ENCODE assay signal across 15 cellular contexts in genomic region chr18:37298816-37299215, GRCh38.
DNase-seq lines count a peak whose midpoint lies in the region; ATAC-seq and TF ChIP-seq lines count a peak whose summit lies in the region.
"Had no signal": no experiment of that assay in that cellular context is flagged by ENCODE, and none has a peak within 500 bp of the region (broad histone marks: within the 10 kb centered on the region; RNA-seq: fewer than 3 reads in every experiment).

No MANE protein-coding gene starts in this region.

- WGBS in GM23248 (ENCODE audit: low coverage in 1 of 2, low lambda C conversion rate in 2 of 2, missing lambda C conversion rate in 2 of 2), 2 experiments = 89 to 90% methylated on average over 6 of the region's 6 CpGs
- WGBS in mesendoderm (ENCODE audit: extremely low coverage, insufficient coverage, low lambda C conversion rate) = no CpG with 5 or more reads among the region's 6 CpGs

- no peak overlapping the region for H2BK5ac ChIP-seq in mesendoderm (ENCODE audit: low read length)

- no peak overlapping the region for H2AFZ ChIP-seq in GM23248
- H2AFZ ChIP-seq in neural progenitor cell (replicated peaks) = peak overlapping the region; percentile 17

- H3F3A ChIP-seq in GM23248 (ENCODE audit: insufficient read depth) = no peaks in the 10 kb centered on the region
- H3F3A ChIP-seq in neural progenitor cell (ENCODE audit: low read depth) = no peaks in the 10 kb centered on the region

- peaks cover 29% of the 10 kb centered on the region for H3K4me1 ChIP-seq in BLaER1
- peaks cover 6% of the 10 kb centered on the region for H3K4me1 ChIP-seq in GM23248 (ENCODE audit: insufficient read depth)
- peaks cover 18% of the 10 kb centered on the region for H3K4me1 ChIP-seq in neural progenitor cell
- H3K4me1 ChIP-seq in mesendoderm (ENCODE audit: control insufficient read depth, low read depth, low read length) = no peaks in the 10 kb centered on the region

- H3K4me1 Mint-ChIP-seq in brain (peaks cover 76% of the 10 kb centered on the region), neural progenitor cell (peaks cover 41% of the 10 kb centered on the region)
- H3K4me1 Mint-ChIP-seq: activated T-helper 17 cell treated with anti-CD3 and anti-CD28 coated beads, Interleukin-2, amount 50 U/mL, for 72 hours; memory B cell had no signal

- H3K27ac Mint-ChIP-seq in brain = peak overlapping the region; percentile 91 to 96 (median 94)
- H3K27ac Mint-ChIP-seq in neural progenitor cell = peak overlapping the region; percentile 71
- H3K27ac Mint-ChIP-seq: activated T-helper 17 cell treated with anti-CD3 and anti-CD28 coated beads, Interleukin-2, amount 50 U/mL, for 72 hours; memory B cell had no signal

- H3K79me2 ChIP-seq in GM23248 (ENCODE audit: insufficient read depth) = no peaks in the 10 kb centered on the region
- H3K79me2 ChIP-seq in neural progenitor cell (ENCODE audit: low read depth) = no peaks in the 10 kb centered on the region
- no peaks in the 10 kb centered on the region for H3K79me2 ChIP-seq in mesendoderm (ENCODE audit: control insufficient read depth, insufficient read depth, low read length)

- H4K20me1 ChIP-seq in BLaER1 = no peaks in the 10 kb centered on the region
- no peaks in the 10 kb centered on the region for H4K20me1 ChIP-seq in GM23248 (ENCODE audit: insufficient read depth)
- no peaks in the 10 kb centered on the region for H4K20me1 ChIP-seq in neural progenitor cell (ENCODE audit: low read depth)

- H2AK5ac ChIP-seq in mesendoderm (ENCODE audit: low read length) = no peak overlapping the region

- H3K9me3 ChIP-seq in BLaER1 = no peaks in the 10 kb centered on the region
- no peaks in the 10 kb centered on the region for H3K9me3 ChIP-seq in GM23248 (ENCODE audit: low read depth)
- no peaks in the 10 kb centered on the region for H3K9me3 ChIP-seq in neural progenitor cell (ENCODE audit: low read depth)
- H3K9me3 ChIP-seq: neutrophil, sigmoid colon had no signal

- H3K4me3 Mint-ChIP-seq in brain (no peak overlapping the region), neural progenitor cell (no peak overlapping the region)
- H3K4me3 Mint-ChIP-seq: activated T-helper 17 cell treated with anti-CD3 and anti-CD28 coated beads, Interleukin-2, amount 50 U/mL, for 72 hours; memory B cell had no signal

- H2BK15ac ChIP-seq in mesendoderm (replicated peaks; ENCODE audit: low read depth) = no peak overlapping the region

- H4K8ac ChIP-seq in mesendoderm (ENCODE audit: low read depth, low read length) = no peak overlapping the region

- H3K4me2 ChIP-seq in BLaER1 (peak overlapping the region; percentile 63), GM23248 (ENCODE audit: unreplicated experiment) (peak overlapping the region; percentile 3), neural progenitor cell (no peak overlapping the region), mesendoderm (ENCODE audit: low read length) (no peak overlapping the region)

- no peaks in the 10 kb centered on the region for H3K27me3 ChIP-seq in BLaER1
- H3K27me3 ChIP-seq in GM23248 (replicated peaks; ENCODE audit: insufficient read depth) = peaks cover 9% of the 10 kb centered on the region; the same call in 1 of the 2 replicates
- no peaks in the 10 kb centered on the region for H3K27me3 ChIP-seq in neural progenitor cell
- H3K27me3 ChIP-seq in mesendoderm (ENCODE audit: insufficient read depth, low read length, poor library complexity) = no peaks in the 10 kb centered on the region
- H3K27me3 ChIP-seq: neutrophil, sigmoid colon had no signal

- H4K5ac ChIP-seq in mesendoderm (ENCODE audit: low read length) = no peak overlapping the region

- no peak overlapping the region for H3K18ac ChIP-seq in mesendoderm (ENCODE audit: low read length)

- H3K27ac ChIP-seq in BLaER1 (no peak overlapping the region), GM23248 (no peak overlapping the region), neural progenitor cell (no peak overlapping the region), mesendoderm (ENCODE audit: low read depth, low read length) (no peak overlapping the region)
- H3K27ac ChIP-seq: neutrophil had no signal

- H3K23ac ChIP-seq in mesendoderm (ENCODE audit: low read length) = no peak overlapping the region

- TF ChIP-seq CTCF in brain (conservative IDR thresholded peaks at IDR 0.05) (no peak), neural progenitor cell (IDR thresholded peaks at IDR 0.05) (no peak)

- no peak overlapping the region for H3K4ac ChIP-seq in mesendoderm (ENCODE audit: low read depth, low read length)

- H3K4me3 ChIP-seq in BLaER1 (no peak overlapping the region), GM23248 (no peak overlapping the region), neural progenitor cell (no peak overlapping the region), mesendoderm (ENCODE audit: low read length) (no peak overlapping the region)
- H3K4me3 ChIP-seq: sigmoid colon had no signal

- H3K56ac ChIP-seq in mesendoderm (ENCODE audit: low read length) = no peak overlapping the region

- no peaks in the 10 kb centered on the region for H3K9me2 ChIP-seq in GM23248 (ENCODE audit: insufficient read depth)

- DNase-seq in GM23248 (no peak), neural progenitor cell (ENCODE audit: low spot score) (no peak), COR-L47 (lab: John Stamatoyannopoulos, UW) (no peak), mesendoderm (no peak), NCI-H1694 (lab: John Stamatoyannopoulos, UW) (no peak)
- DNase-seq: activated CD4-positive, CD25-positive, alpha-beta regulatory T cell treated with anti-CD3 and anti-CD28 coated beads, Interleukin-2, amount 50 U/mL, for 72 hours; KG1; stimulated activated CD4-positive, alpha-beta T cell treated with anti-CD3 and anti-CD28 coated beads, Interleukin-4, amount 100 ng/mL, for 1 hour had no signal

- H3K36me3 ChIP-seq in BLaER1 = no peaks in the 10 kb centered on the region
- no peaks in the 10 kb centered on the region for H3K36me3 ChIP-seq in GM23248 (ENCODE audit: low read depth)
- no peaks in the 10 kb centered on the region for H3K36me3 ChIP-seq in neural progenitor cell
- H3K36me3 ChIP-seq in mesendoderm (ENCODE audit: control insufficient read depth, insufficient read depth, low read length) = no peaks in the 10 kb centered on the region
- H3K36me3 ChIP-seq: neutrophil, sigmoid colon had no signal

- H3K36me3 Mint-ChIP-seq in brain (no peaks in the 10 kb centered on the region), neural progenitor cell (no peaks in the 10 kb centered on the region)
- H3K36me3 Mint-ChIP-seq: memory B cell had no signal

- no peak overlapping the region for H2BK120ac ChIP-seq in mesendoderm (ENCODE audit: low read depth, low read length)

- in situ Hi-C loops in GM23248 (cut with MboI) = no loop called here

- H3K27me3 Mint-ChIP-seq in brain (peaks cover 5% of the 10 kb centered on the region), neural progenitor cell (ENCODE audit: insufficient read depth, low read depth) (peaks cover 10% of the 10 kb centered on the region)

- ATAC-seq in HG03521 (IDR thresholded peaks at IDR 0.05; ENCODE audit: unreplicated experiment) = no peak

- H3K79me1 ChIP-seq in mesendoderm (ENCODE audit: low read length) = no peaks in the 10 kb centered on the region

- H3K9me3 Mint-ChIP-seq in brain (no peaks in the 10 kb centered on the region), neural progenitor cell (no peaks in the 10 kb centered on the region)
- H3K9me3 Mint-ChIP-seq: activated T-helper 17 cell treated with anti-CD3 and anti-CD28 coated beads, Interleukin-2, amount 50 U/mL, for 72 hours; memory B cell had no signal

- no peak overlapping the region for H3K9ac ChIP-seq in BLaER1
- peak overlapping the region; percentile 67 for H3K9ac ChIP-seq in GM23248
- H3K9ac ChIP-seq in neural progenitor cell = no peak overlapping the region
- H3K9ac ChIP-seq in mesendoderm (ENCODE audit: low read length) = no peak overlapping the region

Comparison
In these comparisons a context has a peak if more than half of its experiments do, and no peak if none do; other contexts are left out.
1. H3K4me2 ChIP-seq: peak in BLaER1 (single experiment) and GM23248 (single experiment); none in neural progenitor cell (single experiment) and mesendoderm (single experiment).